ENCODE assay signal across 8 cellular contexts in genomic region chr4:89836031-89836777, GRCh38. TPM values are rescaled to one million over a fixed set of nuclear protein-coding genes. Genes with fewer than 3 reads are reported as not detected.
A peak's percentile ranks its signal among the peaks of the same experiment; 100 is the strongest.
DNase-seq lines count a peak whose midpoint lies in the region; ATAC-seq and TF ChIP-seq lines count a peak whose summit lies in the region.

No MANE protein-coding gene starts in this region.

- CTCF ChIA-PET in Panc1 (lab: Charles Lee) (no interaction called here), PC-3 (lab: Charles Lee) (no interaction called here)

- no peaks in the 10 kb centered on the region for H3K9me3 ChIP-seq in Panc1 (ENCODE audit: control insufficient read depth, insufficient read depth, low read depth, low read length)
- no peaks in the 10 kb centered on the region for H3K9me3 ChIP-seq in PC-3 (ENCODE audit: low read length)

- peak overlapping the region; percentile 86 for H3K4me3 Mint-ChIP-seq in natural killer cell

- peak; percentile 41 for DNase-seq in D341Med (ENCODE audit: low spot score)
- no peak for DNase-seq in Panc1 (ENCODE audit: low read depth, low spot score)
- peak; percentile 35 for DNase-seq in epithelial cell of esophagus (ENCODE audit: low read depth)
- DNase-seq in natural killer cell = no peak
- DNase-seq in PC-3 = no peak
- DNase-seq in SKM-1 (lab: John Stamatoyannopoulos, UW; ENCODE audit: unreplicated experiment) = no peak
- no peak for DNase-seq in NCI-H2196 (lab: John Stamatoyannopoulos, UW; ENCODE audit: unreplicated experiment)

- no peaks in the 10 kb centered on the region for H4K20me1 ChIP-seq in PC-3 (ENCODE audit: low read length)

- intact Hi-C loops in Panc1 (cut with micrococcal nuclease; ENCODE audit: unreplicated experiment) (no loop called here), natural killer cell (cut with micrococcal nuclease) (no loop called here), PC-3 (cut with micrococcal nuclease) (no loop called here)

- peaks cover 24 to 25% of the 10 kb centered on the region in 2 donors for H3K4me1 Mint-ChIP-seq in natural killer cell

- H3K4me3 ChIP-seq in Panc1 (ENCODE audit: low read depth in 2 of 2, low read length in 2 of 2) = peak overlapping the region; percentile 51 to 53
- H3K4me3 ChIP-seq in epithelial cell of esophagus (ENCODE audit: low read length) = peak overlapping the region; percentile 76
- H3K4me3 ChIP-seq in PC-3 (ENCODE audit: low read length) = no peak overlapping the region

- no peak overlapping the region for H3K9ac ChIP-seq in PC-3 (ENCODE audit: low read length)

- no TSS peak for BruUV-seq in Panc1 (replicated peaks; lab: Mats Ljungman, UMichigan)
- no TSS peak for BruUV-seq in PC-3 (replicated peaks; lab: Mats Ljungman, UMichigan)

- H3K9me3 Mint-ChIP-seq in natural killer cell = no peaks in the 10 kb centered on the region

- no peaks in the 10 kb centered on the region for H3K4me1 ChIP-seq in Panc1 (ENCODE audit: control insufficient read depth, insufficient read depth, low read length)
- no peaks in the 10 kb centered on the region for H3K4me1 ChIP-seq in PC-3 (ENCODE audit: insufficient read depth, low read length)

- H2AFZ ChIP-seq in PC-3 (ENCODE audit: low read length) = no peak overlapping the region

- POLR2A ChIA-PET in Panc1 (lab: Charles Lee) = no interaction called here
- POLR2A ChIA-PET in PC-3 (lab: Charles Lee; ENCODE audit: unreplicated experiment) = no interaction called here

- in situ Hi-C loops in Panc1 (cut with HindIII; ENCODE audit: low pct_unique_long_range_greater_than_20kb, low sequenced_read_pairs) = no loop called here

- H3K36me3 Mint-ChIP-seq in natural killer cell = no peaks in the 10 kb centered on the region

- peaks cover 5% of the 10 kb centered on the region for H3K27me3 ChIP-seq in Panc1 (ENCODE audit: control insufficient read depth, insufficient read depth, low read length)
- H3K27me3 ChIP-seq in PC-3 (ENCODE audit: low read length) = peaks cover 88% of the 10 kb centered on the region

- no peak overlapping the region for H3K4me2 ChIP-seq in PC-3 (ENCODE audit: low read length)

- H3K36me3 ChIP-seq in Panc1 (ENCODE audit: control insufficient read depth, insufficient read depth, low read length) (no peaks in the 10 kb centered on the region; the same call in 1 of the 2 replicates), PC-3 (ENCODE audit: low read depth, low read length) (no peaks in the 10 kb centered on the region)

- H3K27ac Mint-ChIP-seq in natural killer cell = no peak overlapping the region

- no peaks in the 10 kb centered on the region for H3K79me2 ChIP-seq in PC-3 (ENCODE audit: low read length)

- no peak for ATAC-seq in Panc1
- peak in 1 of 3 donors; percentile 36 for ATAC-seq in natural killer cell
- ATAC-seq in PC-3 = no peak
- ATAC-seq in GM18498 (IDR thresholded peaks at IDR 0.05; ENCODE audit: unreplicated experiment) = no peak

- peaks cover 34 to 49% of the 10 kb centered on the region in 2 donors for H3K27me3 Mint-ChIP-seq in natural killer cell (ENCODE audit: low read depth in 2 of 2)

- TF ChIP-seq CTCF in Panc1 (IDR thresholded peaks at IDR 0.05) (no peak), epithelial cell of esophagus (IDR thresholded peaks at IDR 0.05; ENCODE audit: insufficient read depth, low read depth, low read length, missing control alignments) (no peak), natural killer cell (IDR thresholded peaks at IDR 0.05) (no peak), PC-3 (conservative IDR thresholded peaks at IDR 0.05; ENCODE audit: low read depth, low read length) (no peak)

- no peaks in the 10 kb centered on the region for H3K9me2 ChIP-seq in PC-3 (replicated peaks; ENCODE audit: low read length)

- no peaks in the 10 kb centered on the region for H3F3A ChIP-seq in PC-3 (ENCODE audit: low read length, unreplicated experiment)

- H3K27ac ChIP-seq in Panc1 (ENCODE audit: low read length) = no peak overlapping the region
- no peak overlapping the region for H3K27ac ChIP-seq in PC-3 (ENCODE audit: low read length)

RNA-seq across cellular contexts. Expression of gene SNCA, which starts 0.8 kb away (rescaled TPM):
- total RNA-seq in Panc1 (2021; ENCODE audit: unreplicated experiment) (6.0 TPM), natural killer cell (1 to 10 TPM in 2 of 3 donors, under 1 TPM in 1; 0.58 to 2.0 (median 1.2) TPM), PC-3 (2014; rRNA removed) (1.2 TPM in 1 of 2 replicates, not detected in the other)
- 7.7 TPM for polyA plus RNA-seq in Panc1 (2012; ENCODE audit: insufficient read length)

RNA-seq across cellular contexts. Expression of gene MMRN1, which starts 58.5 kb away (rescaled TPM):
- total RNA-seq in Panc1 (2021; ENCODE audit: unreplicated experiment) = not detected
- polyA plus RNA-seq in Panc1 (2012; ENCODE audit: insufficient read length) = not detected
- 1 to 10 TPM; 1.2 to 2.0 (median 1.8) TPM for total RNA-seq in natural killer cell
- total RNA-seq in PC-3 (2014; rRNA removed) = 0.69 and 0.73 TPM in 2 replicates

Comparison
In these comparisons a context has a peak if more than half of its experiments do, and no peak if none do; other contexts are left out.
1. DNase-seq: peak in D341Med (single experiment) and epithelial cell of esophagus (single experiment); none in Panc1 (single experiment), natural killer cell (single experiment), PC-3 (single experiment), SKM-1 (single experiment) and NCI-H2196 (single experiment).